In the genomic region with DNA sequence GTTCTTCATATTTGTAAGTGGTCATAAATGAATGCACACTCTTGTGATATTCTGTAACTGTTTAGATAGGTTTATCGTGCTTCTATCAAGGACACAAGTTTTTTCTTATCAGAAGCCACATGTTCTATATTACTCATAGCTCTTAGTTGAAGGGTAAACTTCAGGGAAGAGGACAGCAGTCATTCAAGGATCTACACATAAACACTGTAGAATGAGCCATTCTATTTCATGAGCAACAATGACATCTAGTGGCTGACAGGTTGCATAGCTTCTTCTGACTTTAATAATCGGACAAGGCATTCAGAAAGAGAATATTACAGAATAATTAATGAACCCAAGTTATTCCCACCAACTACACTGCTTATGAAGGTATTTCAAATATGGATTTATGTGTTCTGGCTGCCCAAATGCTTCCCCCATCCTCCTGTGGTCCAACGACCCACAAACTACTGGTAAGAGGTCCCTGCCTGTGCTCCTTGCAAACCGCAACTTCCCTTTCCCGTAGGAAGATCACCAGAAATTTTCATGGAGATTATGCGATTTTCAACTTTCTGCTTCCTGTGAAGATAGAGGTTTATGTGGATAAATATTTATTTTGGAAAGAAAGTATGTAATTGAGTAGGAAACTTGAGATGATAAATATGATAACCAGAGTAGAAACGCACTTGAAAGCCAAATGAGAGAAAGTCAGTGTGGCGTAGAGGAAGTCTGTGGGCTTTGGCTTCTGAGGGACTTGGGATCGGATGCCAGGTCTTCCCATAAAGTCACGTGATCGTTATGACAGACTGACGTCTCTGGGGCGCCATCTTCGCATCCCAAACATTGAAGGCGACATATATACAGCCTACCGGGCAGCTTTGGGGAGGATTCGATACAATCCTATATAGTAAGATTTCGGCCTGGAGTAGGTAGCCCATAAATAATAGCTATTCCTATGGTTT, we compare ENCODE assay signal across 8 cellular contexts. TPM values are rescaled to one million over a fixed set of nuclear protein-coding genes. Genes with fewer than 3 reads are reported as not detected.
A peak's percentile ranks its signal among the peaks of the same experiment; 100 is the strongest.
DNase-seq lines count a peak whose midpoint lies in the region; ATAC-seq, FAIRE-seq and TF ChIP-seq lines count a peak whose summit lies in the region.

No MANE protein-coding gene starts in this region.

- ATAC-seq in HG02623 (IDR thresholded peaks at IDR 0.05; ENCODE audit: unreplicated experiment), result peak; percentile 81

- no peaks in the 10 kb centered on the region for H3K36me3 Mint-ChIP-seq in neural progenitor cell

- DNase-seq in AG09319 (ENCODE audit: extremely low read depth, low read depth) (peak; percentile 32), GM12891 (ENCODE audit: insufficient read length, low spot score) (peak; percentile 14), NCI-H1092 (lab: John Stamatoyannopoulos, UW) (peak; percentile 24), SKM-1 (lab: John Stamatoyannopoulos, UW; ENCODE audit: unreplicated experiment) (peak; percentile 30), fibroblast of mammary gland (ENCODE audit: low read depth) (peak; percentile 72), neural progenitor cell (ENCODE audit: low spot score) (peak; percentile 68), NK-92 (lab: John Stamatoyannopoulos, UW; ENCODE audit: unreplicated experiment) (no peak)

- no peak overlapping the region for H2AFZ ChIP-seq in neural progenitor cell (replicated peaks)

- no peaks in the 10 kb centered on the region for H3K27me3 ChIP-seq in neural progenitor cell

- no peaks in the 10 kb centered on the region for H3K79me2 ChIP-seq in neural progenitor cell (ENCODE audit: low read depth)

- H3K27ac Mint-ChIP-seq in neural progenitor cell, result peak overlapping the region; percentile 72

- H3K4me2 ChIP-seq in neural progenitor cell, result no peak overlapping the region

- no peak for TF ChIP-seq POLR2A in GM12891 (IDR thresholded peaks at IDR 0.05; ENCODE audit: low read depth, low read length)

- FAIRE-seq in GM12891 (lab: Jason Lieb, UNC), result peak; percentile 87

- H3K4me1 Mint-ChIP-seq in neural progenitor cell, result peaks cover 16% of the 10 kb centered on the region

- H3K4me1 ChIP-seq in neural progenitor cell, result peaks cover 20% of the 10 kb centered on the region

- no peak overlapping the region for H3K27ac ChIP-seq in neural progenitor cell

- H3K27me3 Mint-ChIP-seq in neural progenitor cell (ENCODE audit: insufficient read depth, low read depth), result peaks cover 2% of the 10 kb centered on the region

- TF ChIP-seq CTCF in AG09319 (IDR thresholded peaks at IDR 0.05; ENCODE audit: low read depth, low read length), result peak; percentile 74
- peak; percentile 82 for TF ChIP-seq CTCF in fibroblast of mammary gland (conservative IDR thresholded peaks at IDR 0.05; ENCODE audit: control insufficient read depth, insufficient read depth, low read depth, low read length)
- TF ChIP-seq CTCF in neural progenitor cell (IDR thresholded peaks at IDR 0.05), result peak; percentile 93

- no peaks in the 10 kb centered on the region for H3K9me3 Mint-ChIP-seq in neural progenitor cell

- no peak overlapping the region for H3K4me3 ChIP-seq in fibroblast of mammary gland (ENCODE audit: control insufficient read depth, low read depth, low read length)
- H3K4me3 ChIP-seq in neural progenitor cell, result no peak overlapping the region

- H3F3A ChIP-seq in neural progenitor cell (ENCODE audit: low read depth), result no peaks in the 10 kb centered on the region

- H3K36me3 ChIP-seq in neural progenitor cell, result no peaks in the 10 kb centered on the region

- H4K20me1 ChIP-seq in neural progenitor cell (ENCODE audit: low read depth), result no peaks in the 10 kb centered on the region

- no peak overlapping the region for H3K4me3 Mint-ChIP-seq in neural progenitor cell

- no peaks in the 10 kb centered on the region for H3K9me3 ChIP-seq in neural progenitor cell (ENCODE audit: low read depth)

- H3K9ac ChIP-seq in neural progenitor cell, result no peak overlapping the region

TF ChIP-seq in GM12891, 5 proteins besides CTCF, POLR2A, EP300 and RAD21:
- TF ChIP-seq POU2F2 (IDR thresholded peaks at IDR 0.05; ENCODE audit: low read depth, low read length) (no peak), SPI1 (IDR thresholded peaks at IDR 0.05; ENCODE audit: low read depth, low read length) (no peak), POLR2AphosphoS5 (IDR thresholded peaks at IDR 0.05; ENCODE audit: low read depth, low read length) (no peak), TAF1 (IDR thresholded peaks at IDR 0.05; ENCODE audit: low read depth, low read length) (no peak), PAX5 (IDR thresholded peaks at IDR 0.05; ENCODE audit: insufficient read depth, low read length, severe bottlenecking) (no peak)

RNA-seq across cellular contexts. Expression of a gene that starts 16.7 kb away (rescaled TPM):
- polyA plus RNA-seq in GM12891 (2012; ENCODE audit: low read depth, missing spikeins), result not detected
- total RNA-seq in neural progenitor cell (ENCODE audit: low replicate concordance), result not detected in 2 replicates
